8 cellular contexts compared by ENCODE assay signal in genomic region chr14:74613211-74613914, GRCh38. TPM values are rescaled to one million over a fixed set of nuclear protein-coding genes. Genes with fewer than 3 reads are reported as not detected.
DNase-seq lines count a peak whose midpoint lies in the region; ATAC-seq and TF ChIP-seq lines count a peak whose summit lies in the region.
"Had no signal": no experiment of that assay in that cellular context is flagged by ENCODE, and none has a peak within 500 bp of the region (broad histone marks: within the 10 kb centered on the region; RNA-seq: fewer than 3 reads in every experiment).

No MANE protein-coding gene starts in this region.

- H3K4me3 ChIP-seq in CD8-positive, alpha-beta memory T cell (ENCODE audit: low read length): no peak overlapping the region
- no peak overlapping the region for H3K4me3 ChIP-seq in KMS-11 (IDR thresholded peaks at IDR 0.05; ENCODE audit: insufficient read depth, low read depth, low read length)
- H3K4me3 ChIP-seq in neutrophil (ENCODE audit: low read depth in 1 of 2, low read length in 1 of 2): no peak overlapping the region
- H3K4me3 ChIP-seq in upper lobe of right lung: no peak overlapping the region

- H3K4me1 Mint-ChIP-seq in CD8-positive, alpha-beta memory T cell: peaks cover 56 to 71% (median 58%) of the 10 kb centered on the region in 3 donors
- H3K4me1 Mint-ChIP-seq in chondrocyte (ENCODE audit: low read depth): peaks cover 77% of the 10 kb centered on the region

- H3K4me1 ChIP-seq in CD8-positive, alpha-beta memory T cell (ENCODE audit: insufficient read depth, low read length): peaks cover 19% of the 10 kb centered on the region
- H3K4me1 ChIP-seq in KMS-11 (ENCODE audit: low read depth, poor library complexity, severe bottlenecking) (no peaks in the 10 kb centered on the region), neutrophil (ENCODE audit: control insufficient read depth in 1 of 2, insufficient read depth in 1 of 2, low read depth in 1 of 2, low read length in 1 of 2) (peaks cover 60 to 70% of the 10 kb centered on the region in 2 experiments), upper lobe of right lung (peaks cover 21% of the 10 kb centered on the region)

- no peak overlapping the region for H3K4me2 ChIP-seq in KMS-11

- H3K4me3 Mint-ChIP-seq in CD8-positive, alpha-beta memory T cell: peak overlapping the region; percentile 28 to 92 (median 66)
- peak overlapping the region; percentile 55 for H3K4me3 Mint-ChIP-seq in chondrocyte (ENCODE audit: unreplicated experiment)

- DNase-seq in CD8-positive, alpha-beta memory T cell: no peak
- DNase-seq in chondrocyte (ENCODE audit: low spot score) (no peak), erythroblast (lab: John Stamatoyannopoulos, UW) (no peak), posterior vena cava (ENCODE audit: low spot score) (no peak), upper lobe of right lung (no peak)

- H3K9ac ChIP-seq in KMS-11: no peak overlapping the region

- POLR2A ChIA-PET in CD8-positive, alpha-beta memory T cell (lab: Charles Lee): interaction anchor here (0.7 kb wide), 1 partner anchor 131 kb away, joined by 3 read pairs; no protein-coding TSS in a partner anchor

- peaks cover 0 to 11% of the 10 kb centered on the region in 2 donors for H3K27me3 Mint-ChIP-seq in CD8-positive, alpha-beta memory T cell
- H3K27me3 Mint-ChIP-seq in chondrocyte (ENCODE audit: low read depth): no peaks in the 10 kb centered on the region

- no peaks in the 10 kb centered on the region for H3K36me3 ChIP-seq in CD8-positive, alpha-beta memory T cell (ENCODE audit: insufficient read depth, low read length)
- no peaks in the 10 kb centered on the region for H3K36me3 ChIP-seq in KMS-11 (ENCODE audit: insufficient read depth)
- no peaks in the 10 kb centered on the region for H3K36me3 ChIP-seq in neutrophil
- H3K36me3 ChIP-seq in upper lobe of right lung: no peaks in the 10 kb centered on the region

- intact Hi-C loops in posterior vena cava (cut with DNase I) (loop anchor here (10.0 kb wide), 2 partner anchors 101 to 249 kb away; partner anchors contain the start of genes AREL1 (in 1 of the 2) and FCF1 (in 1 of the 2)), upper lobe of right lung (cut with DNase I) (no loop called here)

- H3K27ac ChIP-seq in CD8-positive, alpha-beta memory T cell (ENCODE audit: low read depth, low read length): no peak overlapping the region
- H3K27ac ChIP-seq in KMS-11 (no peak overlapping the region), neutrophil (peak overlapping the region; percentile 52), upper lobe of right lung (no peak overlapping the region)

- no peak for ATAC-seq in upper lobe of right lung

- no peaks in the 10 kb centered on the region for H3K9me3 Mint-ChIP-seq in CD8-positive, alpha-beta memory T cell
- no peaks in the 10 kb centered on the region for H3K9me3 Mint-ChIP-seq in chondrocyte (ENCODE audit: low read depth)
- H3K9me3 Mint-ChIP-seq: stimulated activated memory B cell treated with anti-CD40 and anti-IgM and Interleukin-4, amounts not matched to agents 10 μg/mL and 1 μg/mL and 100 μg/mL, for 72 hours had no signal

- TF ChIP-seq POLR2A in erythroblast (IDR thresholded peaks at IDR 0.05; ENCODE audit: low read length): no peak

- TF ChIP-seq CTCF in KMS-11 (conservative IDR thresholded peaks at IDR 0.05; ENCODE audit: low read depth, low read length): peak; percentile 18; the same call in 1 of the 2 replicates
- TF ChIP-seq CTCF in chondrocyte (IDR thresholded peaks at IDR 0.05): no peak
- no peak for TF ChIP-seq CTCF in neutrophil (IDR thresholded peaks at IDR 0.05)
- no peak for TF ChIP-seq CTCF in upper lobe of right lung (IDR thresholded peaks at IDR 0.05)

- H3K9me3 ChIP-seq in CD8-positive, alpha-beta memory T cell (ENCODE audit: low read length): no peaks in the 10 kb centered on the region
- no peaks in the 10 kb centered on the region for H3K9me3 ChIP-seq in neutrophil
- no peaks in the 10 kb centered on the region for H3K9me3 ChIP-seq in upper lobe of right lung

- CTCF ChIA-PET in CD8-positive, alpha-beta memory T cell (lab: Charles Lee): interaction anchor here (0.6 to 6.4 kb wide), 22 partner anchors 8 to 227 kb away, joined by 3 to 92 read pairs (median 4); partner anchors contain the start of genes ISCA2, NPC2 and YLPM1

- no peaks in the 10 kb centered on the region for H4K20me1 ChIP-seq in KMS-11 (ENCODE audit: insufficient read depth)

- H3K79me2 ChIP-seq in KMS-11 (ENCODE audit: insufficient read depth, low read depth): no peaks in the 10 kb centered on the region

- no peaks in the 10 kb centered on the region for H3K27me3 ChIP-seq in CD8-positive, alpha-beta memory T cell (ENCODE audit: insufficient read depth, low read length, poor library complexity, severe bottlenecking)
- H3K27me3 ChIP-seq in KMS-11 (ENCODE audit: insufficient read depth, low read depth) (no peaks in the 10 kb centered on the region), neutrophil (peaks cover 29% of the 10 kb centered on the region), upper lobe of right lung (peaks cover 15% of the 10 kb centered on the region)

- no peaks in the 10 kb centered on the region for H3K36me3 Mint-ChIP-seq in CD8-positive, alpha-beta memory T cell
- H3K36me3 Mint-ChIP-seq in chondrocyte (ENCODE audit: low read depth): no peaks in the 10 kb centered on the region
- H3K36me3 Mint-ChIP-seq: stimulated activated memory B cell treated with anti-CD40 and anti-IgM and Interleukin-4, amounts not matched to agents 10 μg/mL and 1 μg/mL and 100 μg/mL, for 72 hours had no signal

- no peak overlapping the region for H2AFZ ChIP-seq in KMS-11 (ENCODE audit: low read depth)

- peak overlapping the region in 5 of 8 donors; percentile 30 to 74 (median 58) for H3K27ac Mint-ChIP-seq in CD8-positive, alpha-beta memory T cell
- peak overlapping the region; percentile 42 for H3K27ac Mint-ChIP-seq in chondrocyte (ENCODE audit: unreplicated experiment)
- H3K27ac Mint-ChIP-seq: stimulated activated memory B cell treated with anti-CD40 and anti-IgM and Interleukin-4, amounts not matched to agents 10 μg/mL and 1 μg/mL and 100 μg/mL, for 72 hours had no signal

RNA-seq across cellular contexts. Expression of gene LTBP2, which starts 1.3 kb away (rescaled TPM):
- total RNA-seq in CD8-positive, alpha-beta memory T cell: under 1 TPM; 0.24 to 0.42 TPM
- polyA plus RNA-seq in CD8-positive, alpha-beta memory T cell: 0.83 TPM
- total RNA-seq in chondrocyte: 210 to 446 TPM (median 215 TPM) in 3 replicates
- total RNA-seq in posterior vena cava: 100 to 1,000 TPM; 141 to 168 TPM
- 117 TPM for total RNA-seq in upper lobe of right lung

Comparison
In these comparisons a context has a peak if more than half of its experiments do, and no peak if none do; other contexts are left out.
1. RNA of gene LTBP2, which starts 1.3 kb away (total RNA-seq): 210 to 446 TPM in chondrocyte, 141 to 168 TPM in posterior vena cava and 117 TPM in upper lobe of right lung (single experiment); 0.24 to 0.42 TPM in CD8-positive, alpha-beta memory T cell; every median in the first group is over 10 times any median in the second.